ENCODE assay signal across 35 cellular contexts in the genomic region with DNA sequence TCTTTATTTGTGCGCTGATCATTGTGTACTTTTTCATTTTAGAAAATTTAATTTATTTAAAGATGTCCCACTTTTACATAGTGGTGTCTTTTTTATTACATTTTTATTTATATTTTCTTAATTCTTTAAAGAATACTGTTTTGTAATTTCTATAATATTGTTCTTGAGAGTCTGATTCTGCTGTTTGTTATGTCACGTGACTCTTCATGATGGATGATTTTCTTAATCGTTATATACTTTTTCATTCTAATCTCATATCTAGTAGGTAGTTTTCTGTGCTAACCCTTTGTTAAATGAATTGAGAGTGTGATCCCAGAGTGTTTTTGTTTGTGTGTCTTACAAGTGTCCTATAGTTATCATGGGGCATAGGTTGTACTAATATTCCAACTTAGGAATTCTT.
"Had no signal": no experiment of that assay in that cellular context is flagged by ENCODE, and none has a peak within 500 bp of the region (broad histone marks: within the 10 kb centered on the region; RNA-seq: fewer than 3 reads in every experiment).

No MANE protein-coding gene starts in this region.

- H3K36me3 ChIP-seq: adrenal gland, breast epithelium, cardiac muscle cell had no signal

- H3K4me1 ChIP-seq: adrenal gland, breast epithelium had no signal

- H3K27ac ChIP-seq: adrenal gland, breast epithelium, cardiac muscle cell, coronary artery, dorsolateral prefrontal cortex had no signal

- H3K27ac Mint-ChIP-seq: activated CD4-positive, alpha-beta memory T cell treated with anti-CD3 and anti-CD28 coated beads for 36 hours; activated CD4-positive, alpha-beta T cell treated with anti-CD3 and anti-CD28 coated beads for 36 hours; activated CD4-positive, alpha-beta T cell treated with anti-CD3 and anti-CD28 coated beads, Interleukin-2, amount 10 ng/mL, durations not matched to agents 24 days and 14 days; activated CD8-positive, alpha-beta memory T cell treated with anti-CD3 and anti-CD28 coated beads, Interleukin-2, amount 10 ng/mL, durations not matched to agents 7 days and 5 days; activated CD8-positive, alpha-beta T cell treated with anti-CD3 and anti-CD28 coated beads, Interleukin-2, amount 10 ng/mL, durations not matched to agents 7 days and 5 days; activated naive CD4-positive, alpha-beta T cell treated with anti-CD3 and anti-CD28 coated beads for 36 hours; activated naive CD4-positive, alpha-beta T cell treated with anti-CD3 and anti-CD28 coated beads, Interleukin-2, amount 50 U/mL, for 24 hours; activated naive CD8-positive, alpha-beta T cell treated with anti-CD3 and anti-CD28 coated beads for 36 hours; activated naive CD8-positive, alpha-beta T cell treated with anti-CD3 and anti-CD28 coated beads, Interleukin-2, amount 50 U/mL, for 24 hours; activated T-helper 1 cell treated with anti-CD3 and anti-CD28 coated beads, Interleukin-12 subunit alpha, Interleukin-12 subunit beta, Interleukin-2, Interleukin-4 antibody, amounts not matched to agents 30 ng/mL and 10 ng/mL and 1 ng/mL, durations not matched to agents 14 hours and 24 hours and 36 hours; activated T-helper 2 cell treated with anti-CD3 and anti-CD28 coated beads, Interferon-gamma antibody, Interleukin-2, Interleukin-4, amounts not matched to agents 10 μg/mL and 5 μg/mL and 100 μg/mL, durations not matched to agents 14 hours and 24 hours and 36 hours; brain; dendritic cell treated with granulocyte-macrophage colony-stimulating factor and Interleukin-4, amounts not matched to agents 40 ng/mL and 50 ng/mL, for 4 days; endodermal cell had no signal

- H3K27me3 ChIP-seq: cardiac muscle cell had no signal

- DNase-seq: activated CD4-positive, alpha-beta memory T cell treated with anti-CD3 and anti-CD28 coated beads for 36 hours; activated CD4-positive, alpha-beta T cell treated with anti-CD3 and anti-CD28 coated beads for 36 hours; activated CD4-positive, alpha-beta T cell treated with anti-CD3 and anti-CD28 coated beads, Interleukin-2, amount 10 ng/mL, durations not matched to agents 24 days and 14 days; activated CD4-positive, CD25-positive, alpha-beta regulatory T cell; activated CD4-positive, CD25-positive, alpha-beta regulatory T cell treated with anti-CD3 and anti-CD28 coated beads, Interleukin-2, amount 50 U/mL, for 72 hours; activated CD8-positive, alpha-beta memory T cell treated with anti-CD3 and anti-CD28 coated beads, Interleukin-2, amount 10 ng/mL, durations not matched to agents 7 days and 5 days; activated CD8-positive, alpha-beta memory T cell treated with anti-CD3 and anti-CD28 coated beads, Interleukin-2, amount 50 U/mL, for 4 hours; activated CD8-positive, alpha-beta T cell treated with anti-CD3 and anti-CD28 coated beads, Interleukin-2, amount 10 ng/mL, durations not matched to agents 7 days and 5 days; activated effector memory CD4-positive, alpha-beta T cell treated with anti-CD3 and anti-CD28 coated beads, Interleukin-2, amount 50 U/mL, for 16 hours; activated naive CD4-positive, alpha-beta T cell treated with anti-CD3 and anti-CD28 coated beads for 36 hours; activated naive CD8-positive, alpha-beta T cell treated with anti-CD3 and anti-CD28 coated beads for 36 hours; activated naive CD8-positive, alpha-beta T cell treated with anti-CD3 and anti-CD28 coated beads, Interleukin-2, amount 50 U/mL, for 24 hours; activated T-cell treated with anti-CD3 and anti-CD28 coated beads, Interleukin-2, amount 50 U/mL, for 1 hour; activated T-cell treated with anti-CD3 and anti-CD28 coated beads, Interleukin-2, amount 50 U/mL, for 48 hours; adrenal gland; amygdala; aorta; central memory CD4-positive, alpha-beta T cell; cerebellar nuclear complex; dorsolateral prefrontal cortex; effector memory CD4-positive, alpha-beta T cell; endodermal cell; foreskin fibroblast; head of caudate nucleus; T-helper 2 cell had no signal

- H3K4me3 ChIP-seq: adrenal gland, breast epithelium, cardiac muscle cell, coronary artery, dorsolateral prefrontal cortex had no signal

- H3K9me3 Mint-ChIP-seq: activated CD4-positive, alpha-beta memory T cell treated with anti-CD3 and anti-CD28 coated beads for 36 hours; activated CD4-positive, alpha-beta T cell treated with anti-CD3 and anti-CD28 coated beads, Interleukin-2, amount 10 ng/mL, durations not matched to agents 24 days and 14 days; activated naive CD4-positive, alpha-beta T cell treated with anti-CD3 and anti-CD28 coated beads for 36 hours; activated naive CD4-positive, alpha-beta T cell treated with anti-CD3 and anti-CD28 coated beads, Interleukin-2, amount 50 U/mL, for 24 hours; activated naive CD8-positive, alpha-beta T cell treated with anti-CD3 and anti-CD28 coated beads, Interleukin-2, amount 50 U/mL, for 24 hours; activated T-helper 1 cell treated with anti-CD3 and anti-CD28 coated beads, Interleukin-12 subunit alpha, Interleukin-12 subunit beta, Interleukin-2, Interleukin-4 antibody, amounts not matched to agents 30 ng/mL and 10 ng/mL and 1 ng/mL, durations not matched to agents 14 hours and 24 hours and 36 hours; activated T-helper 2 cell treated with anti-CD3 and anti-CD28 coated beads, Interferon-gamma antibody, Interleukin-2, Interleukin-4, amounts not matched to agents 10 μg/mL and 5 μg/mL and 100 μg/mL, durations not matched to agents 14 hours and 24 hours and 36 hours; dendritic cell treated with granulocyte-macrophage colony-stimulating factor and Interleukin-4, amounts not matched to agents 40 ng/mL and 50 ng/mL, for 4 days had no signal

- H3K27me3 Mint-ChIP-seq: activated CD4-positive, alpha-beta memory T cell treated with anti-CD3 and anti-CD28 coated beads for 36 hours; activated CD4-positive, alpha-beta T cell treated with anti-CD3 and anti-CD28 coated beads for 36 hours; activated CD4-positive, alpha-beta T cell treated with anti-CD3 and anti-CD28 coated beads, Interleukin-2, amount 10 ng/mL, durations not matched to agents 24 days and 14 days; activated CD8-positive, alpha-beta memory T cell treated with anti-CD3 and anti-CD28 coated beads, Interleukin-2, amount 10 ng/mL, durations not matched to agents 7 days and 5 days; activated naive CD4-positive, alpha-beta T cell treated with anti-CD3 and anti-CD28 coated beads, Interleukin-2, amount 50 U/mL, for 24 hours; activated naive CD8-positive, alpha-beta T cell treated with anti-CD3 and anti-CD28 coated beads for 36 hours; activated naive CD8-positive, alpha-beta T cell treated with anti-CD3 and anti-CD28 coated beads, Interleukin-2, amount 50 U/mL, for 24 hours; dendritic cell treated with granulocyte-macrophage colony-stimulating factor and Interleukin-4, amounts not matched to agents 40 ng/mL and 50 ng/mL, for 4 days had no signal

- H3K4me3 Mint-ChIP-seq: activated CD4-positive, alpha-beta memory T cell treated with anti-CD3 and anti-CD28 coated beads for 36 hours; activated CD4-positive, alpha-beta T cell treated with anti-CD3 and anti-CD28 coated beads for 36 hours; activated CD4-positive, alpha-beta T cell treated with anti-CD3 and anti-CD28 coated beads, Interleukin-2, amount 10 ng/mL, durations not matched to agents 24 days and 14 days; activated CD8-positive, alpha-beta memory T cell treated with anti-CD3 and anti-CD28 coated beads, Interleukin-2, amount 10 ng/mL, durations not matched to agents 7 days and 5 days; activated CD8-positive, alpha-beta T cell treated with anti-CD3 and anti-CD28 coated beads, Interleukin-2, amount 10 ng/mL, durations not matched to agents 7 days and 5 days; activated naive CD4-positive, alpha-beta T cell treated with anti-CD3 and anti-CD28 coated beads for 36 hours; activated naive CD4-positive, alpha-beta T cell treated with anti-CD3 and anti-CD28 coated beads, Interleukin-2, amount 50 U/mL, for 24 hours; activated naive CD8-positive, alpha-beta T cell treated with anti-CD3 and anti-CD28 coated beads for 36 hours; activated naive CD8-positive, alpha-beta T cell treated with anti-CD3 and anti-CD28 coated beads, Interleukin-2, amount 50 U/mL, for 24 hours; activated T-helper 1 cell treated with anti-CD3 and anti-CD28 coated beads, Interleukin-12 subunit alpha, Interleukin-12 subunit beta, Interleukin-2, Interleukin-4 antibody, amounts not matched to agents 30 ng/mL and 10 ng/mL and 1 ng/mL, durations not matched to agents 14 hours and 24 hours and 36 hours; brain; dendritic cell treated with granulocyte-macrophage colony-stimulating factor and Interleukin-4, amounts not matched to agents 40 ng/mL and 50 ng/mL, for 4 days; endodermal cell had no signal

- ATAC-seq: activated CD4-positive, alpha-beta T cell treated with anti-CD3 and anti-CD28 coated beads for 36 hours; activated CD8-positive, alpha-beta memory T cell treated with anti-CD3 and anti-CD28 coated beads, Interleukin-2, amount 10 ng/mL, durations not matched to agents 7 days and 5 days; activated CD8-positive, alpha-beta T cell treated with anti-CD3 and anti-CD28 coated beads, Interleukin-2, amount 10 ng/mL, durations not matched to agents 7 days and 5 days; activated naive CD8-positive, alpha-beta T cell treated with anti-CD3 and anti-CD28 coated beads, Interleukin-2, amount 50 U/mL, for 24 hours; esophagus mucosa had no signal

- H3K9me3 ChIP-seq: adrenal gland had no signal

- FAIRE-seq: frontal cortex had no signal

- H3K36me3 Mint-ChIP-seq: activated CD4-positive, alpha-beta memory T cell treated with anti-CD3 and anti-CD28 coated beads for 36 hours; activated CD8-positive, alpha-beta memory T cell treated with anti-CD3 and anti-CD28 coated beads, Interleukin-2, amount 10 ng/mL, durations not matched to agents 7 days and 5 days; activated naive CD4-positive, alpha-beta T cell treated with anti-CD3 and anti-CD28 coated beads, Interleukin-2, amount 50 U/mL, for 24 hours; activated naive CD8-positive, alpha-beta T cell treated with anti-CD3 and anti-CD28 coated beads for 36 hours; brain had no signal

- H3K4me1 Mint-ChIP-seq: activated CD4-positive, alpha-beta T cell treated with anti-CD3 and anti-CD28 coated beads for 36 hours; activated CD4-positive, alpha-beta T cell treated with anti-CD3 and anti-CD28 coated beads, Interleukin-2, amount 10 ng/mL, durations not matched to agents 24 days and 14 days; activated CD8-positive, alpha-beta memory T cell treated with anti-CD3 and anti-CD28 coated beads, Interleukin-2, amount 10 ng/mL, durations not matched to agents 7 days and 5 days; activated naive CD4-positive, alpha-beta T cell treated with anti-CD3 and anti-CD28 coated beads, Interleukin-2, amount 50 U/mL, for 24 hours; activated naive CD8-positive, alpha-beta T cell treated with anti-CD3 and anti-CD28 coated beads for 36 hours; activated naive CD8-positive, alpha-beta T cell treated with anti-CD3 and anti-CD28 coated beads, Interleukin-2, amount 50 U/mL, for 24 hours; brain; endodermal cell had no signal
